17 cellular contexts compared by ENCODE assay signal in the genomic region with DNA sequence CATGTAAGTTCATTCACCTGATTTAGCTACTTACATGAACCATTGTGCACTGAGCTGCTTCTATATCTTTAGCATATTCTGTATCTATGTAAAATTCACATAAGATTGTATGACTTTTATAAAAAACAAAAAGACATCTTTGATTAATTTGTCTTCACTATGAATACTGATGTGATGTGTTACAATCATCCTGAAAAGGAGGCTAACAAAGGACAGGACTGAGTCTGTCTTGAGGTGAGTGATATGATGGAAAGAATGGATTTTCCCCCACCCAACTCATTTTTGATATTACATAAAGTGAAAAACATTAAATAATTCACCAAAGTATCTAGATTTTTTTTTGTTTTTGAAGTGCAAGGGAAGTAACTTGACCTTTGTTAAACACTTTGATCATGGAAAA. TPM values are rescaled to one million over a fixed set of nuclear protein-coding genes. Genes with fewer than 3 reads are reported as not detected.
DNase-seq lines count a peak whose midpoint lies in the region; ATAC-seq lines count a peak whose summit lies in the region.
"Had no signal": no experiment of that assay in that cellular context is flagged by ENCODE, and none has a peak within 500 bp of the region (broad histone marks: within the 10 kb centered on the region; RNA-seq: fewer than 3 reads in every experiment).

No MANE protein-coding gene starts in this region.

- H3K9me3 ChIP-seq in Karpas-422 (ENCODE audit: low read length), result 0 out of 2 replicates have a peak, but pooled peaks cover 2% of the 10 kb centered on the region
- H3K9me3 ChIP-seq: stomach had no signal

- H3K9me2 ChIP-seq in Karpas-422 (replicated peaks; ENCODE audit: insufficient read depth, low read length), result no peaks in the 10 kb centered on the region

- no peaks in the 10 kb centered on the region for H4K20me1 ChIP-seq in Karpas-422 (ENCODE audit: insufficient read depth, low read depth, low read length)

- H3K36me3 Mint-ChIP-seq in activated CD4-positive, alpha-beta T cell treated with anti-CD3 and anti-CD28 coated beads, Interleukin-2, amount 10 ng/mL, durations not matched to agents 7 days and 5 days (ENCODE audit: low read depth), result peaks cover 76% of the 10 kb centered on the region
- H3K36me3 Mint-ChIP-seq in activated naive CD8-positive, alpha-beta T cell treated with anti-CD3 and anti-CD28 coated beads, Interleukin-2, amount 10 ng/mL, durations not matched to agents 7 days and 5 days, result peaks cover 46% of the 10 kb centered on the region
- H3K36me3 Mint-ChIP-seq in stimulated activated memory B cell treated with anti-CD40 and anti-IgM and Interleukin-4, amounts not matched to agents 10 μg/mL and 1 μg/mL and 100 μg/mL, for 72 hours, result peaks cover 52% of the 10 kb centered on the region

- peaks cover 84% of the 10 kb centered on the region for H3K79me2 ChIP-seq in Karpas-422 (ENCODE audit: low read length)
- H3K79me2 ChIP-seq: hepatocyte had no signal

- peak overlapping the region; percentile 78 for H3K27ac Mint-ChIP-seq in activated CD4-positive, alpha-beta T cell treated with anti-CD3 and anti-CD28 coated beads, Interleukin-2, amount 10 ng/mL, durations not matched to agents 7 days and 5 days
- peak overlapping the region; percentile 79 for H3K27ac Mint-ChIP-seq in activated naive CD8-positive, alpha-beta T cell treated with anti-CD3 and anti-CD28 coated beads, Interleukin-2, amount 10 ng/mL, durations not matched to agents 7 days and 5 days
- H3K27ac Mint-ChIP-seq in stimulated activated memory B cell treated with anti-CD40 and anti-IgM and Interleukin-4, amounts not matched to agents 10 μg/mL and 1 μg/mL and 100 μg/mL, for 72 hours, result peak overlapping the region; percentile 82

- no peak for DNase-seq in activated CD4-positive, alpha-beta T cell treated with anti-CD3 and anti-CD28 coated beads, Interleukin-2, amount 10 ng/mL, durations not matched to agents 7 days and 5 days
- DNase-seq in activated CD4-positive, alpha-beta T cell treated with anti-CD3 and anti-CD28 coated beads for 4 hours, result no peak
- no peak for DNase-seq in Karpas-422
- DNase-seq in activated naive CD8-positive, alpha-beta T cell treated with anti-CD3 and anti-CD28 coated beads, Interleukin-2, amount 10 ng/mL, durations not matched to agents 7 days and 5 days, result no peak
- no peak for DNase-seq in middle frontal gyrus (ENCODE audit: extremely low spot score, low spot score)
- DNase-seq in NCI-H2081 treated with DMSO at 0.1 percent for 48 hours (lab: John Stamatoyannopoulos, UW), result no peak
- DNase-seq in SW480 (ENCODE audit: low spot score), result no peak
- DNase-seq: aorta, DMS79 treated with DMSO at 0.1 percent for 48 hours, NCI-H1417, retina, stomach had no signal

- POLR2A ChIA-PET in activated CD4-positive, alpha-beta T cell treated with anti-CD3 and anti-CD28 coated beads, Interleukin-2, amount 10 ng/mL, durations not matched to agents 7 days and 5 days (lab: Charles Lee), result interaction anchor here (0.8 kb wide), 1 partner anchor 34 kb away, joined by 9 read pairs; no protein-coding TSS in a partner anchor
- POLR2A ChIA-PET in activated naive CD8-positive, alpha-beta T cell treated with anti-CD3 and anti-CD28 coated beads, Interleukin-2, amount 10 ng/mL, durations not matched to agents 7 days and 5 days (lab: Charles Lee), result interaction anchor here (0.6 to 9.2 kb wide), 6 partner anchors 8 to 32 kb away, joined by 3 to 116 read pairs (median 6); partner anchors contain the start of gene PTPRC

- no peaks in the 10 kb centered on the region for H3K9me3 Mint-ChIP-seq in activated CD4-positive, alpha-beta T cell treated with anti-CD3 and anti-CD28 coated beads, Interleukin-2, amount 10 ng/mL, durations not matched to agents 7 days and 5 days
- H3K9me3 Mint-ChIP-seq in activated naive CD8-positive, alpha-beta T cell treated with anti-CD3 and anti-CD28 coated beads, Interleukin-2, amount 10 ng/mL, durations not matched to agents 7 days and 5 days, result no peaks in the 10 kb centered on the region
- H3K9me3 Mint-ChIP-seq in stimulated activated memory B cell treated with anti-CD40 and anti-IgM and Interleukin-4, amounts not matched to agents 10 μg/mL and 1 μg/mL and 100 μg/mL, for 72 hours, result peaks cover 6% of the 10 kb centered on the region
- H3K9me3 Mint-ChIP-seq: CD14-positive monocyte had no signal

- H2AFZ ChIP-seq in Karpas-422 (ENCODE audit: low read length), result no peak overlapping the region
- H2AFZ ChIP-seq: hepatocyte had no signal

- H3K9ac ChIP-seq in Karpas-422 (ENCODE audit: low read length), result no peak overlapping the region

- no peaks in the 10 kb centered on the region for H3K27me3 ChIP-seq in Karpas-422 (ENCODE audit: low read length)
- H3K27me3 ChIP-seq: hepatocyte, stomach had no signal

- peak overlapping the region; percentile 99 for H3K27ac ChIP-seq in Karpas-422 (ENCODE audit: low read length)
- H3K27ac ChIP-seq: hepatocyte, RWPE1 had no signal

- CTCF ChIA-PET in activated CD4-positive, alpha-beta T cell treated with anti-CD3 and anti-CD28 coated beads, Interleukin-2, amount 10 ng/mL, durations not matched to agents 7 days and 5 days (lab: Charles Lee), result interaction anchor here (5.7 kb wide), 1 partner anchor 12 kb away, joined by 46 read pairs; the partner anchor contains the start of gene PTPRC

- peaks cover 68% of the 10 kb centered on the region for H3K36me3 ChIP-seq in Karpas-422 (ENCODE audit: insufficient read depth, low read length)
- H3K36me3 ChIP-seq: stomach had no signal

- peaks cover 98% of the 10 kb centered on the region for H3K4me1 ChIP-seq in Karpas-422 (ENCODE audit: low read length)

- H3K4me1 Mint-ChIP-seq in activated CD4-positive, alpha-beta T cell treated with anti-CD3 and anti-CD28 coated beads, Interleukin-2, amount 10 ng/mL, durations not matched to agents 7 days and 5 days, result peaks cover 74% of the 10 kb centered on the region
- peaks cover 66% of the 10 kb centered on the region for H3K4me1 Mint-ChIP-seq in activated naive CD8-positive, alpha-beta T cell treated with anti-CD3 and anti-CD28 coated beads, Interleukin-2, amount 10 ng/mL, durations not matched to agents 7 days and 5 days
- peaks cover 65% of the 10 kb centered on the region for H3K4me1 Mint-ChIP-seq in stimulated activated memory B cell treated with anti-CD40 and anti-IgM and Interleukin-4, amounts not matched to agents 10 μg/mL and 1 μg/mL and 100 μg/mL, for 72 hours

- no peaks in the 10 kb centered on the region for H3K27me3 Mint-ChIP-seq in activated CD4-positive, alpha-beta T cell treated with anti-CD3 and anti-CD28 coated beads, Interleukin-2, amount 10 ng/mL, durations not matched to agents 7 days and 5 days
- no peaks in the 10 kb centered on the region for H3K27me3 Mint-ChIP-seq in activated naive CD8-positive, alpha-beta T cell treated with anti-CD3 and anti-CD28 coated beads, Interleukin-2, amount 10 ng/mL, durations not matched to agents 7 days and 5 days
- no peaks in the 10 kb centered on the region for H3K27me3 Mint-ChIP-seq in stimulated activated memory B cell treated with anti-CD40 and anti-IgM and Interleukin-4, amounts not matched to agents 10 μg/mL and 1 μg/mL and 100 μg/mL, for 72 hours

- ATAC-seq in activated naive CD8-positive, alpha-beta T cell treated with anti-CD3 and anti-CD28 coated beads, Interleukin-2, amount 10 ng/mL, durations not matched to agents 7 days and 5 days (ENCODE audit: low read depth), result no peak
- ATAC-seq in stimulated activated memory B cell treated with anti-CD40 and anti-IgM and Interleukin-4, amounts not matched to agents 10 μg/mL and 1 μg/mL and 100 μg/mL, for 72 hours, result no peak

- H3K4me3 ChIP-seq in Karpas-422 (ENCODE audit: low read length), result no peak overlapping the region
- H3K4me3 ChIP-seq: hepatocyte, stomach had no signal

- peak overlapping the region; percentile 62 for H3K4me3 Mint-ChIP-seq in activated CD4-positive, alpha-beta T cell treated with anti-CD3 and anti-CD28 coated beads, Interleukin-2, amount 10 ng/mL, durations not matched to agents 7 days and 5 days
- peak overlapping the region; percentile 71 for H3K4me3 Mint-ChIP-seq in activated naive CD8-positive, alpha-beta T cell treated with anti-CD3 and anti-CD28 coated beads, Interleukin-2, amount 10 ng/mL, durations not matched to agents 7 days and 5 days
- peak overlapping the region; percentile 5 for H3K4me3 Mint-ChIP-seq in stimulated activated memory B cell treated with anti-CD40 and anti-IgM and Interleukin-4, amounts not matched to agents 10 μg/mL and 1 μg/mL and 100 μg/mL, for 72 hours

- H3K4me2 ChIP-seq in Karpas-422 (ENCODE audit: low read depth, low read length, poor library complexity, severe bottlenecking), result peak overlapping the region; percentile 86
- H3K4me2 ChIP-seq: hepatocyte had no signal

RNA-seq across cellular contexts. Expression of gene PTPRC, which starts 9.7 kb away (rescaled TPM):
- 100 to 1,000 TPM; 700 to 862 TPM for total RNA-seq in activated CD4-positive, alpha-beta T cell treated with anti-CD3 and anti-CD28 coated beads, Interleukin-2, amount 10 ng/mL, durations not matched to agents 7 days and 5 days
- 367 and 812 TPM in 2 replicates for total RNA-seq in Karpas-422 (2014; rRNA removed; shearing (Covaris generic); ENCODE audit: low replicate concordance)
- total RNA-seq in activated naive CD8-positive, alpha-beta T cell treated with anti-CD3 and anti-CD28 coated beads, Interleukin-2, amount 10 ng/mL, durations not matched to agents 7 days and 5 days, result 100 to 1,000 TPM; 828 to 854 TPM
- total RNA-seq: chondrocyte had no signal

Comparison
In these comparisons a context has a peak if more than half of its experiments do, and no peak if none do; other contexts are left out.
1. H3K4me3 Mint-ChIP-seq: peak in every context shown above with its lines; median percentile 71 in activated naive CD8-positive, alpha-beta T cell treated with anti-CD3 and anti-CD28 coated beads, Interleukin-2, amount 10 ng/mL, durations not matched to agents 7 days and 5 days; 62 in activated CD4-positive, alpha-beta T cell treated with anti-CD3 and anti-CD28 coated beads, Interleukin-2, amount 10 ng/mL, durations not matched to agents 7 days and 5 days; 5 in stimulated activated memory B cell treated with anti-CD40 and anti-IgM and Interleukin-4, amounts not matched to agents 10 μg/mL and 1 μg/mL and 100 μg/mL, for 72 hours.